8 cellular contexts compared by ENCODE assay signal in the genomic region with DNA sequence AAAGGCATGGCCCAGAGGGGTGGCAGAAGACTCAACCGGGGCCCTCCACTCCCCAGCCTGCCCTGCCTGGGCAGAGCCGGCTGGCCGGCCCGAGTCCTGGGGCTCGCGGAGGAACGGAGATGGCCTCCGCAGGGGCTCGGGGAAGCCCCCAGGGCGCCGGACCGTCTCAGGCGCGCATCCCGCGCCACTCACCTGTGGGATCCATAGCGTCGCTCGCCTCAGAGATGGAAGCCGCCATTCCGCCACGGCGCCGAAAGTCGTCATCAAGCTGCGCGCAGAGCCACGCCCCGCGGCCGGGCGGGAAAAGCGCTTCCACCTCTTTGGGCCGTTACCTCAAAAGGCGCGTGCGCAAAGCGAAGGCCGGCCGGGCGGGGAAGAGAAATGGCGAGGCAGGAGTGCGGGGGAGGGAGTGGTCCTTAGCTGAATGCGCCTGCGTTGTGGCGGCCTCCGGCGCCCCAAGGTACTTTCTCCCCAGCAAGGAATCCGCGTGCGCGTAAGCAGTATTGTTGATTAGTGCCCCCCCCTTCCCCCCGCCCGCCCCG. TPM values are rescaled to one million over a fixed set of nuclear protein-coding genes. Genes with fewer than 3 reads are reported as not detected.
DNase-seq lines count a peak whose midpoint lies in the region; ATAC-seq and TF ChIP-seq lines count a peak whose summit lies in the region.

A gene with protein sequence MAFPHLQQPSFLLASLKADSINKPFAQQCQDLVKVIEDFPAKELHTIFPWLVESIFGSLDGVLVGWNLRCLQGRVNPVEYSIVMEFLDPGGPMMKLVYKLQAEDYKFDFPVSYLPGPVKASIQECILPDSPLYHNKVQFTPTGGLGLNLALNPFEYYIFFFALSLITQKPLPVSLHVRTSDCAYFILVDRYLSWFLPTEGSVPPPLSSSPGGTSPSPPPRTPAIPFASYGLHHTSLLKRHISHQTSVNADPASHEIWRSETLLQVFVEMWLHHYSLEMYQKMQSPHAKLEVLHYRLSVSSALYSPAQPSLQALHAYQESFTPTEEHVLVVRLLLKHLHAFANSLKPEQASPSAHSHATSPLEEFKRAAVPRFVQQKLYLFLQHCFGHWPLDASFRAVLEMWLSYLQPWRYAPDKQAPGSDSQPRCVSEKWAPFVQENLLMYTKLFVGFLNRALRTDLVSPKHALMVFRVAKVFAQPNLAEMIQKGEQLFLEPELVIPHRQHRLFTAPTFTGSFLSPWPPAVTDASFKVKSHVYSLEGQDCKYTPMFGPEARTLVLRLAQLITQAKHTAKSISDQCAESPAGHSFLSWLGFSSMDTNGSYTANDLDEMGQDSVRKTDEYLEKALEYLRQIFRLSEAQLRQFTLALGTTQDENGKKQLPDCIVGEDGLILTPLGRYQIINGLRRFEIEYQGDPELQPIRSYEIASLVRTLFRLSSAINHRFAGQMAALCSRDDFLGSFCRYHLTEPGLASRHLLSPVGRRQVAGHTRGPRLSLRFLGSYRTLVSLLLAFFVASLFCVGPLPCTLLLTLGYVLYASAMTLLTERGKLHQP (minus strand): TSS at position 265 of the 542 bp plus-strand sequence. CDS start 5,010 bp downstream, outside the sequence.

- no peaks in the 10 kb centered on the region for H3K27me3 ChIP-seq in H9 (ENCODE audit: insufficient read depth, low read length)
- H3K27me3 ChIP-seq in MG63 = no peaks in the 10 kb centered on the region

- no peaks in the 10 kb centered on the region for H4K20me1 ChIP-seq in H9 (ENCODE audit: control insufficient read depth, insufficient read depth, insufficient read length)

- DNase-seq in EL = peak; percentile 96
- peak; percentile 94 for DNase-seq in H9
- peak; percentile 95 for DNase-seq in MG63
- DNase-seq in SHP77 treated with DMSO at 0.1 percent for 48 hours (lab: John Stamatoyannopoulos, UW) = peak; percentile 51
- peak; percentile 99 for DNase-seq in activated effector memory CD4-positive, alpha-beta T cell treated with anti-CD3 and anti-CD28 coated beads, Interleukin-2, amount 50 U/mL, for 16 hours
- DNase-seq in fibroblast of the aortic adventitia (ENCODE audit: low read depth) = peak; percentile 94
- peak; percentile 98 for DNase-seq in nephron progenitor cell
- DNase-seq in stimulated activated naive CD8-positive, alpha-beta T cell treated with anti-CD3 and anti-CD28 coated beads, Interleukin-15, amount 100 ng/mL, for 72 hours = peak; percentile 97 to 98

- no peak within 1 kb of the TSS for H4K8ac ChIP-seq in H9 (replicated peaks; ENCODE audit: insufficient read length, low read depth, low read length)

- H3K4me1 ChIP-seq in H9 (ENCODE audit: insufficient read depth, low read length) = no peaks in the 10 kb centered on the region

- H3K4me3 Mint-ChIP-seq in H9 = peak within 1 kb of the TSS; percentile 97 to 99
- peak within 1 kb of the TSS; percentile 93 for H3K4me3 Mint-ChIP-seq in nephron progenitor cell
- peak within 1 kb of the TSS; percentile 90 for H3K4me3 Mint-ChIP-seq in stimulated activated naive CD8-positive, alpha-beta T cell treated with anti-CD3 and anti-CD28 coated beads, Interleukin-15, amount 100 ng/mL, for 72 hours

- peaks cover 22% of the 10 kb centered on the region for H3K36me3 ChIP-seq in MG63

- H3K79me1 ChIP-seq in H9 (ENCODE audit: insufficient read depth, low read depth, low read length, poor library complexity, severe bottlenecking) = no peaks in the 10 kb centered on the region

- H4K91ac ChIP-seq in H9 (ENCODE audit: insufficient read length, low read depth, low read length) = peak within 1 kb of the TSS; percentile 49

- TF ChIP-seq CTCF in H9 (conservative IDR thresholded peaks at IDR 0.05) (no peak), fibroblast of the aortic adventitia (IDR thresholded peaks at IDR 0.05; ENCODE audit: insufficient read depth, low read length) (no peak), nephron progenitor cell (IDR thresholded peaks at IDR 0.05) (no peak)

- no peak within 1 kb of the TSS for H3K27ac ChIP-seq in H9 (ENCODE audit: insufficient read length, low read depth, low read length)

- no CpG with 5 or more reads among the region's 55 CpGs for WGBS in H9 (ENCODE audit: extremely low coverage, insufficient read length, low lambda C conversion rate)

- no peak within 1 kb of the TSS for H2BK12ac ChIP-seq in H9 (ENCODE audit: insufficient read length, low read depth, low read length)

- H3K27me3 Mint-ChIP-seq in H9 (ENCODE audit: low read depth) = no peaks in the 10 kb centered on the region
- H3K27me3 Mint-ChIP-seq in nephron progenitor cell (ENCODE audit: low read depth, poor library complexity) = peaks cover under 1% of the 10 kb centered on the region
- no peaks in the 10 kb centered on the region for H3K27me3 Mint-ChIP-seq in stimulated activated naive CD8-positive, alpha-beta T cell treated with anti-CD3 and anti-CD28 coated beads, Interleukin-15, amount 100 ng/mL, for 72 hours

- H3K4ac ChIP-seq in H9 (ENCODE audit: low read depth, low read length) = 0 out of 2 replicates have a peak within 1 kb of the TSS, but pooled peaks have one; percentile 42

- peak within 1 kb of the TSS; percentile 70 for H3K4me3 ChIP-seq in MG63
- H3K4me3 ChIP-seq in fibroblast of the aortic adventitia (ENCODE audit: low read depth, low read length) = peak within 1 kb of the TSS; percentile 93

- H3K9me3 ChIP-seq in H9 (ENCODE audit: control insufficient read depth, low read depth, low read length) = no peaks in the 10 kb centered on the region
- no peaks in the 10 kb centered on the region for H3K9me3 ChIP-seq in MG63

- H3K9me3 Mint-ChIP-seq in H9 (no peaks in the 10 kb centered on the region), nephron progenitor cell (no peaks in the 10 kb centered on the region)
- H3K9me3 Mint-ChIP-seq in stimulated activated naive CD8-positive, alpha-beta T cell treated with anti-CD3 and anti-CD28 coated beads, Interleukin-15, amount 100 ng/mL, for 72 hours = no peaks in the 10 kb centered on the region

- H3K56ac ChIP-seq in H9 (ENCODE audit: insufficient read length, low read depth, low read length) = no peak within 1 kb of the TSS

- no peak within 1 kb of the TSS for H2BK20ac ChIP-seq in H9 (ENCODE audit: low read depth, low read length, poor library complexity, severe bottlenecking)

- H3T11ph ChIP-seq in H9 (ENCODE audit: low read length) = no peak within 1 kb of the TSS

- peak within 1 kb of the TSS; percentile 97 for H3K9ac ChIP-seq in H9 (ENCODE audit: extremely low read depth, insufficient read length, low read length)

- H2BK120ac ChIP-seq in H9 (ENCODE audit: low read depth, low read length, poor library complexity, severe bottlenecking) = no peak within 1 kb of the TSS

- peak within 1 kb of the TSS; percentile 90 for H3K14ac ChIP-seq in H9 (ENCODE audit: insufficient read depth, low read length)

- no peak within 1 kb of the TSS for H2BK15ac ChIP-seq in H9 (ENCODE audit: low read depth, low read length)

- peaks cover 4 to 13% of the 10 kb centered on the region in 2 experiments; a peak in 3 of 4 replicates for H3K4me1 Mint-ChIP-seq in H9
- H3K4me1 Mint-ChIP-seq in nephron progenitor cell = peaks cover 24% of the 10 kb centered on the region
- peaks cover 39% of the 10 kb centered on the region for H3K4me1 Mint-ChIP-seq in stimulated activated naive CD8-positive, alpha-beta T cell treated with anti-CD3 and anti-CD28 coated beads, Interleukin-15, amount 100 ng/mL, for 72 hours

- H3K27ac Mint-ChIP-seq in H9 (peak within 1 kb of the TSS; percentile 96 to 98 (median 98)), nephron progenitor cell (peak within 1 kb of the TSS; percentile 95)
- peak within 1 kb of the TSS; percentile 94 to 98 for H3K27ac Mint-ChIP-seq in stimulated activated naive CD8-positive, alpha-beta T cell treated with anti-CD3 and anti-CD28 coated beads, Interleukin-15, amount 100 ng/mL, for 72 hours

- H3K4me2 ChIP-seq in H9 (ENCODE audit: insufficient read depth, insufficient read length, low read length) = peak within 1 kb of the TSS; percentile 70

- no peaks in the 10 kb centered on the region for H3K23me2 ChIP-seq in H9 (ENCODE audit: insufficient read length, low read depth, low read length, poor library complexity, severe bottlenecking)

- H3K79me2 ChIP-seq in H9 (ENCODE audit: insufficient read depth, low read length) = peaks cover 28% of the 10 kb centered on the region; the same call in 1 of the 2 replicates

- H2AFZ ChIP-seq in H9 (ENCODE audit: low read length) = no peak within 1 kb of the TSS

- no peak within 1 kb of the TSS for H2BK5ac ChIP-seq in H9 (ENCODE audit: insufficient read length, low read length)

- peak; percentile 76 for ATAC-seq in stimulated activated naive CD8-positive, alpha-beta T cell treated with anti-CD3 and anti-CD28 coated beads, Interleukin-15, amount 100 ng/mL, for 72 hours

- H3K36me3 Mint-ChIP-seq in H9 (ENCODE audit: insufficient read depth in 1 of 3, low read depth in 3 of 3) (peaks cover 6 to 22% (median 10%) of the 10 kb centered on the region in 3 experiments; a peak in 6 of 7 replicates), nephron progenitor cell (ENCODE audit: low read depth) (peaks cover 12% of the 10 kb centered on the region)

- H4K5ac ChIP-seq in H9 (ENCODE audit: insufficient read length, low read depth, low read length) = no peak within 1 kb of the TSS

- no peak within 1 kb of the TSS for H3K23ac ChIP-seq in H9 (ENCODE audit: insufficient read length, low read depth, low read length)

- H3K18ac ChIP-seq in H9 (ENCODE audit: insufficient read length, low read depth, low read length) = peak within 1 kb of the TSS; percentile 86

- H2AK5ac ChIP-seq in H9 (ENCODE audit: insufficient read length, low read length) = no peak within 1 kb of the TSS

RNA-seq across cellular contexts. Expression of the gene that starts here (rescaled TPM):
- total RNA-seq in H9 (2021) (104 and 105 TPM in 2 replicates), fibroblast of the aortic adventitia (ENCODE audit: low replicate concordance) (17.6 and 22.5 TPM in 2 replicates)
- total RNA-seq in MG63 (2014; rRNA removed; shearing (Covaris generic); ENCODE audit: low replicate concordance) = 27.8 and 38.7 TPM in 2 replicates
